10 cellular contexts compared by ENCODE assay signal in the genomic region with DNA sequence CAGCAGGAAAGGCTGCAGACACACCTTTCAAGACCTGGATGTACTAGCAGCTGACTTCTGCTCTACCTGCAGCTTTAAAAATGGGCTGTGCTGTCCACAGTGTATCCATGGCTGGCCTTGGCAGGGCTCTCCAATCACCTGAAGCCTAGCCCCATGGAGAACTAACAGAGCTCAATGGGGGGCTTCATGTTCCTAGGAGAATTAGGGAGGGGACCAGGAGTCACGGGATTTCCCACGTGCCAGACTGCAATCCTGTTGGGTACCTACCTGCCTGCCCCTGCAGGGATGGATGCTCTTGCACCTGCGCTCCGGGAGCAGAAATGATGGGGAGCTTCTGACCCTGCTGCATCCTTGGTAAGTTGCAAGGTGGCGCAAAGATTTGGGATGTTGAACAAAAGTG.
"Had no signal": no experiment of that assay in that cellular context is flagged by ENCODE, and none has a peak within 500 bp of the region (broad histone marks: within the 10 kb centered on the region; RNA-seq: fewer than 3 reads in every experiment).

No MANE protein-coding gene starts in this region.

- H2AFZ ChIP-seq: GM23248, GM23338 had no signal

- H3K36me3 ChIP-seq: HAP-1 had no signal

- H3K4me1 ChIP-seq: HAP-1 had no signal

- H3K27ac ChIP-seq: GM23248 had no signal

- H3K4me1 Mint-ChIP-seq: GM23338 had no signal

- H3K9me3 Mint-ChIP-seq: GM23338, H9 had no signal

- ATAC-seq: GM23338, HCT116 had no signal

- H3K4me2 ChIP-seq: GM23338 had no signal

- H3K4me3 Mint-ChIP-seq: GM23338, H9, HFFc6 had no signal

- H3K27ac Mint-ChIP-seq: GM23338, H9, HFFc6 had no signal

- DNase-seq: GM23248, GOT3, H7, H9, HCEC 1CT, HFFc6 had no signal

- H3K4me3 ChIP-seq: GM23248, GM23338, HAP-1 had no signal

- H3K9ac ChIP-seq: GM23248 had no signal

- FAIRE-seq: H54 had no signal

- H3K9me3 ChIP-seq: HAP-1 had no signal
